Comparison of ENCODE assay signal across 37 cellular contexts in genomic region chr17:11719203-11719602, GRCh38.
"Had no signal": no experiment of that assay in that cellular context is flagged by ENCODE, and none has a peak within 500 bp of the region (broad histone marks: within the 10 kb centered on the region; RNA-seq: fewer than 3 reads in every experiment).

No MANE protein-coding gene starts in this region.

- H3K4me3 ChIP-seq: adrenal gland, body of pancreas, breast epithelium had no signal

- H3K4me1 Mint-ChIP-seq: activated B cell treated with CpG ODN at 0.5 μM for 24 hours; activated CD4-positive, alpha-beta T cell treated with anti-CD3 and anti-CD28 coated beads, Interleukin-2, amount 10 ng/mL, durations not matched to agents 24 days and 14 days; activated naive CD8-positive, alpha-beta T cell treated with anti-CD3 and anti-CD28 coated beads for 36 hours; activated T-helper 17 cell treated with anti-CD3 and anti-CD28 coated beads, Interleukin-2, amount 50 U/mL, for 72 hours had no signal

- H3K36me3 ChIP-seq: adrenal gland, brain microvascular endothelial cell, breast epithelium had no signal

- H3K9me3 ChIP-seq: adrenal gland, body of pancreas, breast epithelium had no signal

- H3K27ac Mint-ChIP-seq: activated B cell treated with CpG ODN at 0.5 μM for 24 hours; activated CD4-positive, alpha-beta memory T cell treated with anti-CD3 and anti-CD28 coated beads for 36 hours; activated CD4-positive, alpha-beta T cell treated with anti-CD3 and anti-CD28 coated beads, Interleukin-2, amount 10 ng/mL, durations not matched to agents 24 days and 14 days; activated CD8-positive, alpha-beta T cell treated with anti-CD3 and anti-CD28 coated beads for 36 hours; activated naive CD4-positive, alpha-beta T cell treated with anti-CD3 and anti-CD28 coated beads for 36 hours; activated naive CD4-positive, alpha-beta T cell treated with anti-CD3 and anti-CD28 coated beads, Interleukin-2, amount 50 U/mL, for 72 hours; activated naive CD8-positive, alpha-beta T cell treated with anti-CD3 and anti-CD28 coated beads for 36 hours; activated T-cell treated with anti-CD3 and anti-CD28 coated beads, Interleukin-2, amount 50 U/mL, for 72 hours; activated T-helper 1 cell treated with anti-CD3 and anti-CD28 coated beads, Interleukin-12 subunit alpha, Interleukin-12 subunit beta, Interleukin-2, Interleukin-4 antibody, amounts not matched to agents 30 ng/mL and 10 ng/mL and 1 ng/mL, durations not matched to agents 14 hours and 24 hours and 36 hours; activated T-helper 17 cell treated with anti-CD3 and anti-CD28 coated beads, Interleukin-2, amount 50 U/mL, for 72 hours; T-helper 1 cell treated with Interleukin-12 subunit alpha and Interleukin-12 subunit beta and Interleukin-4 antibody, amounts not matched to agents 30 μg/mL and 1 μg/mL, for 36 hours; T-helper 2 cell treated with Interferon-gamma antibody and Interleukin-4, amounts not matched to agents 5 μg/mL and 100 μg/mL, for 36 hours had no signal

- H3K9me3 Mint-ChIP-seq: activated B cell treated with CpG ODN at 0.5 μM for 24 hours; activated naive CD4-positive, alpha-beta T cell treated with anti-CD3 and anti-CD28 coated beads for 36 hours; activated naive CD8-positive, alpha-beta T cell treated with anti-CD3 and anti-CD28 coated beads for 36 hours; activated T-cell treated with anti-CD3 and anti-CD28 coated beads, Interleukin-2, amount 50 U/mL, for 4 hours; activated T-helper 1 cell treated with anti-CD3 and anti-CD28 coated beads, Interleukin-12 subunit alpha, Interleukin-12 subunit beta, Interleukin-2, Interleukin-4 antibody, amounts not matched to agents 30 ng/mL and 10 ng/mL and 1 ng/mL, durations not matched to agents 14 hours and 24 hours and 36 hours had no signal

- FAIRE-seq: astrocyte, TTC549 had no signal

- H3K4me1 ChIP-seq: adrenal gland, body of pancreas, breast epithelium had no signal

- DNase-seq: activated B cell treated with CpG ODN at 0.5 μM for 24 hours; activated CD4-positive, alpha-beta memory T cell treated with anti-CD3 and anti-CD28 coated beads for 36 hours; activated CD4-positive, alpha-beta T cell treated with anti-CD3 and anti-CD28 coated beads for 4 hours; activated CD4-positive, alpha-beta T cell treated with anti-CD3 and anti-CD28 coated beads, Interleukin-2, amount 10 ng/mL, durations not matched to agents 24 days and 14 days; activated CD4-positive, alpha-beta T cell treated with anti-CD3 and anti-CD28 coated beads, Interleukin-2, amount 50 U/mL, for 1 hour; activated CD4-positive, alpha-beta T cell treated with anti-CD3 and anti-CD28 coated beads, Interleukin-2, amount 50 U/mL, for 4 hours; activated CD4-positive, CD25-positive, alpha-beta regulatory T cell treated with anti-CD3 and anti-CD28 coated beads, Interleukin-2, amount 50 U/mL, for 72 hours; activated CD8-positive, alpha-beta memory T cell treated with anti-CD3 and anti-CD28 coated beads, Interleukin-2, amount 50 U/mL, for 4 hours; activated CD8-positive, alpha-beta T cell treated with anti-CD3 and anti-CD28 coated beads for 36 hours; activated effector memory CD4-positive, alpha-beta T cell treated with anti-CD3 and anti-CD28 coated beads, Interleukin-2, amount 50 U/mL, for 16 hours; activated gamma-delta T cell treated with Interleukin-2 at 50 U/mL for 16 hours; activated naive CD4-positive, alpha-beta T cell; activated naive CD4-positive, alpha-beta T cell treated with anti-CD3 and anti-CD28 coated beads for 36 hours; activated naive CD4-positive, alpha-beta T cell treated with anti-CD3 and anti-CD28 coated beads, Interleukin-2, amount 50 U/mL, for 16 hours; activated naive CD8-positive, alpha-beta T cell treated with anti-CD3 and anti-CD28 coated beads for 36 hours; activated T-cell treated with anti-CD3 and anti-CD28 coated beads for 4 hours; activated T-cell treated with anti-CD3 and anti-CD28 coated beads, Interleukin-2, amount 50 U/mL, for 1 hour; activated T-cell treated with anti-CD3 and anti-CD28 coated beads, Interleukin-2, amount 50 U/mL, for 4 hours; activated T-cell treated with anti-CD3 and anti-CD28 coated beads, Interleukin-2, amount 50 U/mL, for 72 hours; adrenal gland; amniotic stem cell; aorta; body of pancreas; brain microvascular endothelial cell; central memory CD4-positive, alpha-beta T cell; T-helper 1 cell; T-helper 2 cell; T-helper 9 cell had no signal

- H3K27ac ChIP-seq: adrenal gland, body of pancreas, brain microvascular endothelial cell, breast epithelium, VCaP had no signal

- ATAC-seq: activated CD8-positive, alpha-beta T cell treated with anti-CD3 and anti-CD28 coated beads for 36 hours; activated naive CD4-positive, alpha-beta T cell treated with anti-CD3 and anti-CD28 coated beads, Interleukin-2, amount 50 U/mL, for 72 hours; activated T-cell treated with anti-CD3 and anti-CD28 coated beads, Interleukin-2, amount 50 U/mL, for 4 hours; activated T-cell treated with anti-CD3 and anti-CD28 coated beads, Interleukin-2, amount 50 U/mL, for 72 hours; activated T-helper 17 cell treated with anti-CD3 and anti-CD28 coated beads, Interleukin-2, amount 50 U/mL, for 72 hours; body of pancreas had no signal

- H3K4me3 Mint-ChIP-seq: activated B cell treated with CpG ODN at 0.5 μM for 24 hours; activated CD4-positive, alpha-beta memory T cell treated with anti-CD3 and anti-CD28 coated beads for 36 hours; activated CD4-positive, alpha-beta T cell treated with anti-CD3 and anti-CD28 coated beads, Interleukin-2, amount 10 ng/mL, durations not matched to agents 24 days and 14 days; activated CD8-positive, alpha-beta T cell treated with anti-CD3 and anti-CD28 coated beads for 36 hours; activated naive CD4-positive, alpha-beta T cell treated with anti-CD3 and anti-CD28 coated beads for 36 hours; activated naive CD8-positive, alpha-beta T cell treated with anti-CD3 and anti-CD28 coated beads for 36 hours; activated T-cell treated with anti-CD3 and anti-CD28 coated beads, Interleukin-2, amount 50 U/mL, for 4 hours; activated T-cell treated with anti-CD3 and anti-CD28 coated beads, Interleukin-2, amount 50 U/mL, for 72 hours; activated T-helper 1 cell treated with anti-CD3 and anti-CD28 coated beads, Interleukin-12 subunit alpha, Interleukin-12 subunit beta, Interleukin-2, Interleukin-4 antibody, amounts not matched to agents 30 ng/mL and 10 ng/mL and 1 ng/mL, durations not matched to agents 14 hours and 24 hours and 36 hours; activated T-helper 17 cell treated with anti-CD3 and anti-CD28 coated beads, Interleukin-2, amount 50 U/mL, for 72 hours; T-helper 1 cell treated with Interleukin-12 subunit alpha and Interleukin-12 subunit beta and Interleukin-4 antibody, amounts not matched to agents 30 μg/mL and 1 μg/mL, for 36 hours; T-helper 2 cell treated with Interferon-gamma antibody and Interleukin-4, amounts not matched to agents 5 μg/mL and 100 μg/mL, for 36 hours had no signal

- H3K27me3 Mint-ChIP-seq: activated B cell treated with CpG ODN at 0.5 μM for 24 hours; activated CD4-positive, alpha-beta memory T cell treated with anti-CD3 and anti-CD28 coated beads for 36 hours; activated CD4-positive, alpha-beta T cell treated with anti-CD3 and anti-CD28 coated beads, Interleukin-2, amount 10 ng/mL, durations not matched to agents 24 days and 14 days; activated CD8-positive, alpha-beta T cell treated with anti-CD3 and anti-CD28 coated beads for 36 hours had no signal

- H3K36me3 Mint-ChIP-seq: activated CD4-positive, alpha-beta memory T cell treated with anti-CD3 and anti-CD28 coated beads for 36 hours; activated naive CD4-positive, alpha-beta T cell treated with anti-CD3 and anti-CD28 coated beads, Interleukin-2, amount 50 U/mL, for 72 hours; activated naive CD8-positive, alpha-beta T cell treated with anti-CD3 and anti-CD28 coated beads for 36 hours had no signal

- H3K27me3 ChIP-seq: adrenal gland, body of pancreas, brain microvascular endothelial cell, breast epithelium had no signal
